In the genomic region with DNA sequence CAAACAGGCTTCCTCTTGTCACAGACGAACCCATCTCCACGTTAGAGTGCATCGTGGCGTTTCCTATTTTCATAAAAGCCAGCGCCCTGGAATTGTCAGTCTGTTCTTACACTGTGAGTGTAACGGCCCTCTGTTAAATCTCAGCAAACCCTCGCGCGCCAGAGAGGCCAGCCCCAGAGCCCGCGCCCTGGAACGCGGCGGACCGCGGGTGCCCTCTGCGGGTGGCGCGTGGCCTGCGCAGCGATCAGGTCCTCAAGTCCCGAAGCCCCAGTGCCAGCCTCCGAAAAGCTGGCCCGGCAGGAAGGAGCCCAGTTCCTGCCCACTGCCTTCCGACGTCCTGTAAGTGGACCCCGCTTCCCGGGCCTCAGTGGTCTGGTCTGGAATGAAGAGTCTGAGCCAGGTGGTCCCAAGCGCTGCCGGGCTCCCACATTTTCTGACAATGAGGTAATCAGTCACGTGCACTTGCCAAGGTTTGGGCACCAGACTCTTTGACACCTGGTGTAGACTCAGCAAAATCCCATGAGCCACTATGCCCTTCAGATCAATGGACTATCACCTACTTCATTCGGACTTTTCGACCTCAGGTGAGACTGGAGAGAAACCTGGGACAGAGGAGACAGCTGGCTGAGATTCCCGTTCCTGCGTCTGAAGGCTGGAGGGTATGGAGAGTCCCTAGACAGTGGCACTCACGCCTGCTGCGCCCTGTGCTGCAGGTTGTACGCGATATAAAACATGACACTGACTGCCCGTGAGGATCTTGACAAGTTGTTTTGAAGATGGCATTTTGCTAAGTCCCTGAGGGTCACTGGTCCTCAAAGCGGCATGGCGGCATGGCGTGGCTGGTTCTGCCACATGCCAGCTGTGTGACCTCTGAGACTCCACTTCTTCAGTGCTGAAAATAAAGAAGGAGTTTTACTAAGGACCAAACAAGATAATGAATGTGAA, we compare ENCODE assay signal across 7 cellular contexts.
A peak's percentile ranks its signal among the peaks of the same experiment; 100 is the strongest.
DNase-seq lines count a peak whose midpoint lies in the region; ATAC-seq and TF ChIP-seq lines count a peak whose summit lies in the region.

No MANE protein-coding gene starts in this region.

- peaks cover 12% of the 10 kb centered on the region for H3K27me3 Mint-ChIP-seq in MCF 10A (ENCODE audit: insufficient read depth, unreplicated experiment)

- intact Hi-C loops in MCF 10A (cut with micrococcal nuclease) = loop anchor here (1.0 to 10.0 kb wide), 6 partner anchors 69 to 561 kb away; no protein-coding TSS in a partner anchor

- BruUV-seq in MCF 10A (replicated peaks; lab: Mats Ljungman, UMichigan) = no TSS peak

- H3K9me3 Mint-ChIP-seq in MCF 10A (ENCODE audit: unreplicated experiment) = no peaks in the 10 kb centered on the region

- H3K4me3 Mint-ChIP-seq in MCF 10A (ENCODE audit: unreplicated experiment) = peak overlapping the region; percentile 78

- POLR2A ChIA-PET in MCF 10A (lab: Yijun Ruan, JAX) = interaction anchor here (0.6 to 2.5 kb wide), 12 partner anchors 9 to 496 kb away, joined by 3 to 19 read pairs (median 3); no protein-coding TSS in a partner anchor

- CTCF ChIA-PET in MCF 10A (lab: Yijun Ruan, JAX) = interaction anchor here (0.5 to 5.9 kb wide), 86 partner anchors 9 to 1065 kb away, joined by 3 to 309 read pairs (median 4); a partner anchor contains a TSS

- TF ChIP-seq CTCF in GM13977 (IDR thresholded peaks at IDR 0.05; ENCODE audit: extremely low read depth, insufficient read depth, missing control alignments) (peak; percentile 90), MCF 10A (IDR thresholded peaks at IDR 0.05; ENCODE audit: unreplicated experiment) (peak; percentile 68)

- peak overlapping the region; percentile 72 for H3K27ac Mint-ChIP-seq in MCF 10A (ENCODE audit: low read depth, unreplicated experiment)

- H3K4me1 Mint-ChIP-seq in MCF 10A (ENCODE audit: insufficient read depth, unreplicated experiment) = no peaks in the 10 kb centered on the region

- H3K36me3 Mint-ChIP-seq in MCF 10A (ENCODE audit: insufficient read depth, unreplicated experiment) = no peaks in the 10 kb centered on the region

- peak; percentile 88 for ATAC-seq in HG02678 (IDR thresholded peaks at IDR 0.05; ENCODE audit: unreplicated experiment)

- DNase-seq in GM13977 (ENCODE audit: low spot score) = peak; percentile 85
- peak; percentile 67 for DNase-seq in NCI-H1105 treated with DMSO at 0.1 percent for 48 hours (lab: John Stamatoyannopoulos, UW)
- peak; percentile 37 for DNase-seq in UCSD-AML1 (lab: John Stamatoyannopoulos, UW; ENCODE audit: unreplicated experiment)
- peak; percentile 81 for DNase-seq in MCF 10A (ENCODE audit: unreplicated experiment)
- peak; percentile 77 for DNase-seq in iPS-NIHi7 (ENCODE audit: extremely low spot score)
- DNase-seq in smooth muscle cell of the brain vasculature (ENCODE audit: low read depth, low spot score) = peak; percentile 78

- in situ Hi-C loops in GM13977 (cut with MboI; ENCODE audit: low pct_unique_long_range_greater_than_20kb, low sequenced_read_pairs, unreplicated experiment) = no loop called here

Comparison
In these comparisons a context has a peak if more than half of its experiments do, and no peak if none do; other contexts are left out.
1. Peak in every context shown above with its lines: DNase-seq and ATAC-seq.